27 cellular contexts compared by ENCODE assay signal in the genomic region with DNA sequence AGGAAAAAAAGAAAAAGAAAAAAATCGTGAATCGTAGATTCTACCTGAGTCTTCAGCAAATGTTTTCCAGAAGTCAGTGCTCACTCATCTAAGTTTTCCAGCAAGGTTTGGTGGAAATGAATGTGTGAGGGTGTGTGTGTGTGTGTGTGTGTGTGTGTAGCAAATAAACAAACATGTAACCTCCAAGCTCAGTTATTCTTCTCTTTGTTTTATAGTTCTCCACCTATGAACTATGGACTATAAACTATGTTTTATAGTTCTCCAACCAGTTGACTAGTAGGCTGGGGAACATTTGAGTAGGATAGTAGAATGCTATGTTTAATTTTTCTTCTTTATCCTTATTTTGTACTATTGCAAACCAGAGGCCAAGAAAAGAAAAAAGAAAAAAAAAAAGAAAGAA. TPM values are rescaled to one million over a fixed set of nuclear protein-coding genes. Genes with fewer than 3 reads are reported as not detected.
"Had no signal": no experiment of that assay in that cellular context is flagged by ENCODE, and none has a peak within 500 bp of the region (broad histone marks: within the 10 kb centered on the region; RNA-seq: fewer than 3 reads in every experiment).

No MANE protein-coding gene starts in this region.

- H3K27ac ChIP-seq: SK-N-MC, VCaP had no signal

- ATAC-seq: T-cell had no signal

- H3K4me1 Mint-ChIP-seq: activated CD4-positive, alpha-beta T cell treated with anti-CD3 and anti-CD28 coated beads, Interleukin-2, amount 10 ng/mL, durations not matched to agents 7 days and 5 days; activated T-helper 17 cell treated with anti-CD3 and anti-CD28 coated beads, Interleukin-2, amount 50 U/mL, for 72 hours; brain; central memory CD8-positive, alpha-beta T cell; T-cell had no signal

- H3K27ac Mint-ChIP-seq: activated CD4-positive, alpha-beta memory T cell treated with anti-CD3 and anti-CD28 coated beads for 36 hours; activated CD4-positive, alpha-beta T cell treated with anti-CD3 and anti-CD28 coated beads, Interleukin-2, amount 10 ng/mL, durations not matched to agents 7 days and 5 days; activated naive CD4-positive, alpha-beta T cell treated with anti-CD3 and anti-CD28 coated beads for 36 hours; activated naive CD8-positive, alpha-beta T cell; activated T-helper 17 cell treated with anti-CD3 and anti-CD28 coated beads, Interleukin-2, amount 50 U/mL, for 72 hours; T-cell had no signal

- H3K27me3 Mint-ChIP-seq: activated CD4-positive, alpha-beta T cell treated with anti-CD3 and anti-CD28 coated beads, Interleukin-2, amount 10 ng/mL, durations not matched to agents 7 days and 5 days; brain; T-cell had no signal

- H3K9me3 Mint-ChIP-seq: activated CD4-positive, alpha-beta memory T cell treated with anti-CD3 and anti-CD28 coated beads for 36 hours; activated CD4-positive, alpha-beta T cell treated with anti-CD3 and anti-CD28 coated beads, Interleukin-2, amount 10 ng/mL, durations not matched to agents 7 days and 5 days; activated naive CD4-positive, alpha-beta T cell treated with anti-CD3 and anti-CD28 coated beads for 36 hours; activated T-helper 17 cell treated with anti-CD3 and anti-CD28 coated beads, Interleukin-2, amount 50 U/mL, for 72 hours; central memory CD8-positive, alpha-beta T cell; T-cell had no signal

- H3K4me3 ChIP-seq: SK-N-MC had no signal

- H3K4me3 Mint-ChIP-seq: activated CD4-positive, alpha-beta memory T cell treated with anti-CD3 and anti-CD28 coated beads for 36 hours; activated CD4-positive, alpha-beta T cell treated with anti-CD3 and anti-CD28 coated beads, Interleukin-2, amount 10 ng/mL, durations not matched to agents 7 days and 5 days; activated naive CD4-positive, alpha-beta T cell treated with anti-CD3 and anti-CD28 coated beads for 36 hours; activated naive CD8-positive, alpha-beta T cell; activated T-helper 17 cell treated with anti-CD3 and anti-CD28 coated beads, Interleukin-2, amount 50 U/mL, for 72 hours; brain; central memory CD8-positive, alpha-beta T cell; T-cell had no signal

- DNase-seq: activated CD4-positive, alpha-beta memory T cell treated with anti-CD3 and anti-CD28 coated beads for 36 hours; activated CD4-positive, alpha-beta T cell treated with anti-CD3 and anti-CD28 coated beads, Interleukin-2, amount 10 ng/mL, durations not matched to agents 7 days and 5 days; activated CD4-positive, CD25-positive, alpha-beta regulatory T cell; activated CD8-positive, alpha-beta memory T cell treated with anti-CD3 and anti-CD28 coated beads for 24 hours; activated gamma-delta T cell; activated naive CD4-positive, alpha-beta T cell treated with anti-CD3 and anti-CD28 coated beads for 36 hours; activated T-cell treated with anti-CD3 and anti-CD28 coated beads for 4 hours; activated T-cell treated with anti-CD3 and anti-CD28 coated beads, Interleukin-2, amount 50 U/mL, for 48 hours; amygdala; Kasumi-1; NCI-H1092 treated with DMSO at 0.1 percent for 48 hours; NCI-H1417 treated with DMSO at 0.1 percent for 48 hours; NCI-H1694; NCI-H2029; NCI-H2107; NCI-H226; NCI-H526 treated with DMSO at 0.1 percent for 48 hours; NCI-H82; T-cell; T-helper 2 cell had no signal

- H3K36me3 Mint-ChIP-seq: activated CD4-positive, alpha-beta memory T cell treated with anti-CD3 and anti-CD28 coated beads for 36 hours; activated naive CD8-positive, alpha-beta T cell; brain; T-cell had no signal

RNA-seq across cellular contexts. Expression of a gene that starts 44.5 kb away (rescaled TPM):
- total RNA-seq: OCI-LY7 had no signal
